1 cellular context compared by ENCODE assay signal in genomic region chr9:88809836-88810235, GRCh38.
TF ChIP-seq lines count a peak whose summit lies in the region.

No MANE protein-coding gene starts in this region.

TF ChIP-seq in IMR-90, 13 proteins besides CTCF, POLR2A, EP300 and RAD21:
- TF ChIP-seq USF2 (IDR thresholded peaks at IDR 0.05; ENCODE audit: low read depth, low read length) = no peak
TF ChIP-seq in IMR-90: peak in this region for 0.
